Comparison of ENCODE assay signal across 1 cellular context in the genomic region with DNA sequence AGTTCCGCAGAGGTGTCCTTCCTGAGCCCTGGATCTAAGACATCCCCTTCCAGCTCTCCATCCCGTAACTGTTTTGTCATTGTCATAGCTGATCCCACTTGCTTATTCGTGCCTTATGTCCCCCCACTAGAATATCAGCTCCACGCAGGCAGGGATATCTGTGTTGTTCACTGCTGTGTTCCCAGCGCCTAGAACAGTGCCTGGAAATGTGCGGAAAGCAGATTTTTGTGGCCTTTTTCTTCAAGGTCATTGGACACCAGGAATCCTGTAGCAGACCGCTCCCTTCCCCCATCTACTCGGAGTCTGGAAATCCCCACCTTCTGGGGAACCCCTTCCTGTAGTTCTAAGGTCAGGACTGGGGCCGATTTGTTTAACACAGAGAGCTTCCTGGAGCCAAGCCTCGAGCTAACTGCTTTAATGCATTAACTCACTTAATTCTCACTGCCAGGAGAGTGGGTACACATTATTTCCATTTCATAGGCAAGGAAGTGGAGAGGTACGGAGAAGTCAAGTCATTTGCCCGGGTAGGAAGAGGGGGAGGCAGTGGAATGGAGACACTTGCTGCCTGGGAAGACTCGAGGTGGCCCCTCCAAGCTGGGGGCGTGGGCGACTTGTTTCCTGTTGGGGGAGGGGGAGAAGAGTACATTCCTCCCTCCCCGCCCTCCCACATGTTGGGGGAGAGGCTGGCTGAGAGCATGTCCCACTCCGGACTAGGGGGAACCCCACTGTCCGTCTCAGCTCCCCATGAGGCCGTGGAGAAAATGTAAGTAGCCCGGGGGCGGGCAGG.
TF ChIP-seq lines count a peak whose summit lies in the region.

No MANE protein-coding gene starts in this region.

TF ChIP-seq in SK-N-SH treated with all-trans-retinoic acid at 6 μM for 48 hours, 23 proteins besides CTCF, POLR2A, EP300 and RAD21 (continued from another document):
- TF ChIP-seq POU6F1 (CRISPR knock-in tag; IDR thresholded peaks at IDR 0.05; ENCODE audit: borderline replicate concordance, low read depth) (no peak), ZC3H10 (CRISPR knock-in tag; IDR thresholded peaks at IDR 0.05) (no peak), RARB (CRISPR knock-in tag; IDR thresholded peaks at IDR 0.05) (no peak), TSHZ2 (CRISPR knock-in tag; IDR thresholded peaks at IDR 0.05) (no peak), ZNF70 (CRISPR knock-in tag; IDR thresholded peaks at IDR 0.05) (no peak), ZNF8 (CRISPR knock-in tag; IDR thresholded peaks at IDR 0.05) (no peak), ZNF565 (CRISPR knock-in tag; conservative IDR thresholded peaks at IDR 0.05; ENCODE audit: low read depth) (no peak), BACH2 (CRISPR knock-in tag; IDR thresholded peaks at IDR 0.05; ENCODE audit: borderline replicate concordance) (no peak), ZFP30 (CRISPR knock-in tag; IDR thresholded peaks at IDR 0.05) (no peak)
- TF ChIP-seq, protein P1, sequence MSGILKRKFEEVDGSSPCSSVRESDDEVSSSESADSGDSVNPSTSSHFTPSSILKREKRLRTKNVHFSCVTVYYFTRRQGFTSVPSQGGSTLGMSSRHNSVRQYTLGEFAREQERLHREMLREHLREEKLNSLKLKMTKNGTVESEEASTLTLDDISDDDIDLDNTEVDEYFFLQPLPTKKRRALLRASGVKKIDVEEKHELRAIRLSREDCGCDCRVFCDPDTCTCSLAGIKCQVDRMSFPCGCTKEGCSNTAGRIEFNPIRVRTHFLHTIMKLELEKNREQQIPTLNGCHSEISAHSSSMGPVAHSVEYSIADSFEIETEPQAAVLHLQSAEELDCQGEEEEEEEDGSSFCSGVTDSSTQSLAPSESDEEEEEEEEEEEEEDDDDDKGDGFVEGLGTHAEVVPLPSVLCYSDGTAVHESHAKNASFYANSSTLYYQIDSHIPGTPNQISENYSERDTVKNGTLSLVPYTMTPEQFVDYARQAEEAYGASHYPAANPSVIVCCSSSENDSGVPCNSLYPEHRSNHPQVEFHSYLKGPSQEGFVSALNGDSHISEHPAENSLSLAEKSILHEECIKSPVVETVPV (CRISPR knock-in tag; IDR thresholded peaks at IDR 0.05), result no peak
